In the genomic region with DNA sequence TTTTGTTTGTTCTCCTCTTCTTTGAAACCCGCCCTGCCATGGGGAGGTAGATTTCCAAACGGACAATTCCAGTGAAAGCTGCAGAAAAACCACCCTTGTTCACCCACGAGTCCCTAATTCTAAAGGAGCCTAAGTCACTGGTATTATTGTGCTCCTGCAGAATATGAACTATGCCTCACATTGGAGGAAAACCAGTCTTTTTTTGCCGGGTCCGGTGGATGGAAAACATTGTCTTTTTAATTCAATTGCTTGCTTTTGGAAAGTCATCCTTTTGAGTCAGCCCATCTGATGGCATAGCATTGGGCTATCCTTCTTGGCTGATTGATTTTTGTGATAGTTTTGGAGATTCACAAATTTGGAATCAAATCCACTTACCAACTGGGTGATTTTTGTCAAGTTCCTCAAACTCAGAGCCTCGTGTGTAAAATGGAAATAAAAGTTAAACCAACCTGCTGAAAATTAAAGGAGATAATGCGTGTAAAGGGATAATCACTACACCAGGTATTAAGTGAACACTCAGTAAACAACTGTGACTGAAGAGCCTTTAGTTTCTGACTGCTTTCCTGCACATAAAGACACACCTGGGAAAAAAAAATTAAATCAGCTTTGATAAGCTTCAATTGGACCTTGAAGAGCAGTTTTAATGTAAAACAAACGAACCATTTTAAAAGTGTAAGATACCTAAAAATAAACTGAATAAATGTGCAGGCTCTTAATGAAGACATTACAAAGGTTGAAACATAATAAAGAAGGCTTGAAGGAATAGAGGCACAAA, we compare ENCODE assay signal across 8 cellular contexts. TPM values are rescaled to one million over a fixed set of nuclear protein-coding genes. Genes with fewer than 3 reads are reported as not detected.
DNase-seq lines count a peak whose midpoint lies in the region; ATAC-seq, FAIRE-seq and TF ChIP-seq lines count a peak whose summit lies in the region.

No MANE protein-coding gene starts in this region.

- H3K4me1 Mint-ChIP-seq in activated naive CD8-positive, alpha-beta T cell treated with anti-CD3 and anti-CD28 coated beads, Interleukin-2, amount 10 ng/mL, durations not matched to agents 7 days and 5 days, result peaks cover 11% of the 10 kb centered on the region

- peak overlapping the region; percentile 94 for H3K56ac ChIP-seq in mesendoderm (ENCODE audit: low read length)

- peak overlapping the region; percentile 80 for H3K4me3 ChIP-seq in A549
- H3K4me3 ChIP-seq in HCT116 (replicated peaks in 1 of 2; ENCODE audit: low read depth in 1 of 2, low read length in 2 of 2), result peak overlapping the region; percentile 58 to 71
- H3K4me3 ChIP-seq in mesendoderm (ENCODE audit: low read length), result peak overlapping the region; percentile 61
- no peak overlapping the region for H3K4me3 ChIP-seq in Karpas-422 (ENCODE audit: low read length)

- H3K36me3 ChIP-seq in HCT116 (ENCODE audit: control insufficient read depth in 1 of 2, insufficient read depth in 2 of 2, low read length in 2 of 2) (no peaks in the 10 kb centered on the region), mesendoderm (ENCODE audit: control insufficient read depth, insufficient read depth, low read length) (no peaks in the 10 kb centered on the region), Karpas-422 (ENCODE audit: insufficient read depth, low read length) (no peaks in the 10 kb centered on the region)

- H3K4me1 ChIP-seq in A549, result peaks cover 46% of the 10 kb centered on the region
- peaks cover 14 to 41% of the 10 kb centered on the region in 2 experiments for H3K4me1 ChIP-seq in HCT116 (ENCODE audit: control insufficient read depth in 1 of 2, insufficient read depth in 2 of 2, low read length in 2 of 2)
- peaks cover 7% of the 10 kb centered on the region for H3K4me1 ChIP-seq in mesendoderm (ENCODE audit: control insufficient read depth, low read depth, low read length)
- H3K4me1 ChIP-seq in foreskin keratinocyte, result peaks cover 7% of the 10 kb centered on the region
- no peaks in the 10 kb centered on the region for H3K4me1 ChIP-seq in Karpas-422 (ENCODE audit: low read length)

- H2AFZ ChIP-seq in HCT116 (ENCODE audit: low read depth, low read length, poor library complexity, severe bottlenecking) (peak overlapping the region; percentile 53), Karpas-422 (ENCODE audit: low read length) (no peak overlapping the region)

- RAD21 ChIA-PET in HCT116 (lab: Charles Lee; ENCODE audit: low non-redundant PET in 1 of 2, low total read pairs in 2 of 2, uncharacterized antibody in 2 of 2, unreplicated experiment in 2 of 2), result no interaction called here

- POLR2A ChIA-PET in A549 (lab: Yijun Ruan, JAX), result interaction anchor here (0.6 to 2.3 kb wide), 5 partner anchors 20 to 534 kb away, joined by 3 to 15 read pairs (median 4); no protein-coding TSS in a partner anchor
- POLR2A ChIA-PET in HCT116 (lab: Charles Lee), result interaction anchor here (0.7 kb wide), 1 partner anchor 93 kb away, joined by 3 read pairs; no protein-coding TSS in a partner anchor
- POLR2A ChIA-PET in activated naive CD8-positive, alpha-beta T cell treated with anti-CD3 and anti-CD28 coated beads, Interleukin-2, amount 10 ng/mL, durations not matched to agents 7 days and 5 days (lab: Charles Lee), result no interaction called here

- H3K9me3 Mint-ChIP-seq in activated naive CD8-positive, alpha-beta T cell treated with anti-CD3 and anti-CD28 coated beads, Interleukin-2, amount 10 ng/mL, durations not matched to agents 7 days and 5 days, result no peaks in the 10 kb centered on the region

- ATAC-seq in A549, result no peak
- ATAC-seq in HCT116, result no peak
- ATAC-seq in activated naive CD8-positive, alpha-beta T cell treated with anti-CD3 and anti-CD28 coated beads, Interleukin-2, amount 10 ng/mL, durations not matched to agents 7 days and 5 days (ENCODE audit: low read depth), result no peak
- ATAC-seq in foreskin keratinocyte, result no peak

- DNase-seq in A549 (ENCODE audit: low read depth in 1 of 2, low spot score in 1 of 2) (peak in 1 of 2 experiments; percentile 28), HCT116 (ENCODE audit: low read depth, low spot score) (no peak), mesendoderm (no peak), foreskin keratinocyte (no peak), islet precursor cell (no peak), Karpas-422 (no peak), NCI-H2171 treated with DMSO at 0.1 percent for 48 hours (lab: John Stamatoyannopoulos, UW) (no peak)
- DNase-seq in activated naive CD8-positive, alpha-beta T cell treated with anti-CD3 and anti-CD28 coated beads, Interleukin-2, amount 10 ng/mL, durations not matched to agents 7 days and 5 days, result no peak

- no peaks in the 10 kb centered on the region for H4K20me1 ChIP-seq in HCT116 (ENCODE audit: insufficient read depth)
- no peaks in the 10 kb centered on the region for H4K20me1 ChIP-seq in Karpas-422 (ENCODE audit: insufficient read depth, low read depth, low read length)

- H3K9ac ChIP-seq in HCT116 (ENCODE audit: low read length) (peak overlapping the region; percentile 61), mesendoderm (ENCODE audit: low read length) (peak overlapping the region; percentile 80), Karpas-422 (ENCODE audit: low read length) (no peak overlapping the region)

- BruUV-seq in HCT116 (replicated peaks; lab: Mats Ljungman, UMichigan), result no TSS peak

- H3K9me3 ChIP-seq in A549, result no peaks in the 10 kb centered on the region
- H3K9me3 ChIP-seq in HCT116 (ENCODE audit: control insufficient read depth in 1 of 2, insufficient read depth in 1 of 2, low read depth in 1 of 2, low read length in 2 of 2), result no peaks in the 10 kb centered on the region
- no peaks in the 10 kb centered on the region for H3K9me3 ChIP-seq in Karpas-422 (ENCODE audit: low read length)

- no peaks in the 10 kb centered on the region for H3K36me3 Mint-ChIP-seq in activated naive CD8-positive, alpha-beta T cell treated with anti-CD3 and anti-CD28 coated beads, Interleukin-2, amount 10 ng/mL, durations not matched to agents 7 days and 5 days

- WGBS in A549 (ENCODE audit: missing lambda C conversion rate), result 21% methylated on average over 8 of the region's 8 CpGs
- no CpG with 5 or more reads among the region's 8 CpGs for WGBS in mesendoderm (ENCODE audit: extremely low coverage, insufficient coverage, low lambda C conversion rate)

- no peak overlapping the region for H2AK5ac ChIP-seq in mesendoderm (ENCODE audit: low read length)

- TF ChIP-seq RAD21 in A549 (conservative IDR thresholded peaks at IDR 0.05 in 1 of 2, IDR thresholded peaks at IDR 0.05 in 1 of 2), result no peak
- no peak for TF ChIP-seq RAD21 in HCT116 (IDR thresholded peaks at IDR 0.05; ENCODE audit: low read depth)

- H4K8ac ChIP-seq in mesendoderm (ENCODE audit: low read depth, low read length), result no peak overlapping the region

- peak overlapping the region; percentile 89 to 91 for H3K27ac ChIP-seq in A549
- H3K27ac ChIP-seq in HCT116 (ENCODE audit: low read depth, low read length), result peak overlapping the region; percentile 29; the same call in 1 of the 2 replicates
- no peak overlapping the region for H3K27ac ChIP-seq in mesendoderm (ENCODE audit: low read depth, low read length)
- no peak overlapping the region for H3K27ac ChIP-seq in foreskin keratinocyte
- H3K27ac ChIP-seq in Karpas-422 (ENCODE audit: low read length), result no peak overlapping the region

- TF ChIP-seq CTCF in A549 (IDR thresholded peaks at IDR 0.05) (no peak), HCT116 (IDR thresholded peaks at IDR 0.05 in 2 of 3, conservative IDR thresholded peaks at IDR 0.05 in 1 of 3; ENCODE audit: borderline replicate concordance in 1 of 3, insufficient read depth in 1 of 3, low read depth in 2 of 3, low read length in 2 of 3) (no peak), foreskin keratinocyte (conservative IDR thresholded peaks at IDR 0.05) (no peak)

- no peak for TF ChIP-seq EP300 in A549 (IDR thresholded peaks at IDR 0.05)

- no peak overlapping the region for H3K27ac Mint-ChIP-seq in activated naive CD8-positive, alpha-beta T cell treated with anti-CD3 and anti-CD28 coated beads, Interleukin-2, amount 10 ng/mL, durations not matched to agents 7 days and 5 days

- peaks cover 79% of the 10 kb centered on the region for H3K27me3 Mint-ChIP-seq in activated naive CD8-positive, alpha-beta T cell treated with anti-CD3 and anti-CD28 coated beads, Interleukin-2, amount 10 ng/mL, durations not matched to agents 7 days and 5 days

- H2BK15ac ChIP-seq in mesendoderm (replicated peaks; ENCODE audit: low read depth), result no peak overlapping the region

- peak overlapping the region; percentile 16 for H3K18ac ChIP-seq in mesendoderm (ENCODE audit: low read length)

- H3K4me2 ChIP-seq in A549 (peak overlapping the region; percentile 84), HCT116 (ENCODE audit: low read length) (peak overlapping the region; percentile 96), mesendoderm (ENCODE audit: low read length) (peak overlapping the region; percentile 48), Karpas-422 (ENCODE audit: low read depth, low read length, poor library complexity, severe bottlenecking) (no peak overlapping the region)

- no peaks in the 10 kb centered on the region for H3K79me2 ChIP-seq in HCT116 (ENCODE audit: insufficient read depth, low read length)
- peaks cover 18% of the 10 kb centered on the region for H3K79me2 ChIP-seq in mesendoderm (ENCODE audit: control insufficient read depth, insufficient read depth, low read length)
- H3K79me2 ChIP-seq in Karpas-422 (ENCODE audit: low read length), result no peaks in the 10 kb centered on the region

- peaks cover 18% of the 10 kb centered on the region for H3K79me1 ChIP-seq in mesendoderm (ENCODE audit: low read length)

- H3K9me2 ChIP-seq in HCT116 (ENCODE audit: insufficient read depth) (no peaks in the 10 kb centered on the region), Karpas-422 (replicated peaks; ENCODE audit: insufficient read depth, low read length) (no peaks in the 10 kb centered on the region)

- intact Hi-C loops in HCT116 (cut with micrococcal nuclease), result no loop called here

- TF ChIP-seq POLR2A in A549 (IDR thresholded peaks at IDR 0.05; ENCODE audit: low read length) (no peak), HCT116 (IDR thresholded peaks at IDR 0.05; ENCODE audit: borderline replicate concordance, extremely low read depth, insufficient read depth, insufficient read length) (no peak)

- CTCF ChIA-PET in A549 (lab: Yijun Ruan, JAX) (interaction anchor here (0.9 to 1.9 kb wide), 6 partner anchors 23 to 291 kb away, joined by 3 to 7 read pairs (median 4); no protein-coding TSS in a partner anchor), HCT116 (lab: Charles Lee) (no interaction called here)

- H2BK5ac ChIP-seq in mesendoderm (ENCODE audit: low read length), result no peak overlapping the region

- no peak overlapping the region for H2BK120ac ChIP-seq in mesendoderm (ENCODE audit: low read depth, low read length)

- H3K27me3 ChIP-seq in HCT116 (ENCODE audit: insufficient read depth, low read length) (no peaks in the 10 kb centered on the region), mesendoderm (ENCODE audit: insufficient read depth, low read length, poor library complexity) (no peaks in the 10 kb centered on the region), foreskin keratinocyte (peaks cover 45% of the 10 kb centered on the region), Karpas-422 (ENCODE audit: low read length) (no peaks in the 10 kb centered on the region)

- H3K23ac ChIP-seq in mesendoderm (ENCODE audit: low read length), result no peak overlapping the region

- peak overlapping the region; percentile 76 for H3K4me3 Mint-ChIP-seq in activated naive CD8-positive, alpha-beta T cell treated with anti-CD3 and anti-CD28 coated beads, Interleukin-2, amount 10 ng/mL, durations not matched to agents 7 days and 5 days

- no peak for FAIRE-seq in A549 (lab: Jason Lieb, UNC)

- no peak overlapping the region for H3K4ac ChIP-seq in mesendoderm (ENCODE audit: low read depth, low read length)

- H4K5ac ChIP-seq in mesendoderm (ENCODE audit: low read length), result no peak overlapping the region

RNA-seq across cellular contexts. Expression of a gene that starts 0.8 kb away (rescaled TPM):
- 16.2 and 16.8 TPM in 2 replicates for polyA plus RNA-seq in A549 (2011; rRNA removed)
- polyA plus RNA-seq in A549 (2012; cell fraction: cytosol; rRNA removed), result 12.6 and 14.8 TPM in 2 replicates
- polyA plus RNA-seq in A549 (2012; cell fraction: nucleus; rRNA removed), result 8.7 and 12.7 TPM in 2 replicates
- polyA plus RNA-seq in A549 (2017; fragmentation: RNase III; extraction: RNeasy Plus Mini Kit Qiagen cat#74134 plus additional on column Dnase treatment), result 6.6 to 8.4 TPM (median 7.4 TPM) in 3 replicates
- 21.0 and 23.0 TPM in 2 replicates for polyA minus RNA-seq in A549 (2011; rRNA and poly(A)+ RNA removed)
- 2.9 TPM for total RNA-seq in HCT116 (2021; ENCODE audit: unreplicated experiment)
- 3.8 and 4.7 TPM in 2 replicates for polyA plus RNA-seq in HCT116 (2012)
- total RNA-seq in activated naive CD8-positive, alpha-beta T cell treated with anti-CD3 and anti-CD28 coated beads, Interleukin-2, amount 10 ng/mL, durations not matched to agents 7 days and 5 days, result under 1 TPM in 1 of 2 experiments, not detected in 1; 0.17 TPM
- 15.1 TPM for polyA plus RNA-seq in mesendoderm (2013, experiment 1 of 2)
- 16.2 TPM for polyA plus RNA-seq in mesendoderm (2013, experiment 2 of 2)
- total RNA-seq in foreskin keratinocyte, result 3.1 and 3.5 TPM in 2 replicates
- polyA plus RNA-seq in foreskin keratinocyte, result 2.5 TPM in 2 replicates
- not detected in 2 replicates for total RNA-seq in Karpas-422 (2014; rRNA removed; shearing (Covaris generic); ENCODE audit: low replicate concordance)

RNA-seq across cellular contexts. Expression of a gene that starts 57.3 kb away (rescaled TPM):
- 0.04 TPM in 1 of 2 replicates, not detected in the other for polyA plus RNA-seq in A549 (2011; rRNA removed)
- 0.04 and 0.12 TPM in 2 replicates for polyA plus RNA-seq in A549 (2012; cell fraction: cytosol; rRNA removed)
- polyA plus RNA-seq in A549 (2012; cell fraction: nucleus; rRNA removed), result 0.16 and 0.20 TPM in 2 replicates
- 0.06 to 0.08 TPM (median 0.08 TPM) in 3 replicates for polyA plus RNA-seq in A549 (2017; fragmentation: RNase III; extraction: RNeasy Plus Mini Kit Qiagen cat#74134 plus additional on column Dnase treatment)
- not detected in 2 replicates for polyA minus RNA-seq in A549 (2011; rRNA and poly(A)+ RNA removed)
- total RNA-seq in HCT116 (2021; ENCODE audit: unreplicated experiment), result 0.15 TPM
- polyA plus RNA-seq in HCT116 (2012), result 0.05 TPM in 1 of 2 replicates, not detected in the other
- not detected for total RNA-seq in activated naive CD8-positive, alpha-beta T cell treated with anti-CD3 and anti-CD28 coated beads, Interleukin-2, amount 10 ng/mL, durations not matched to agents 7 days and 5 days
- polyA plus RNA-seq in mesendoderm (2013, experiment 1 of 2), result 0.35 TPM
- polyA plus RNA-seq in mesendoderm (2013, experiment 2 of 2), result 0.38 TPM
- total RNA-seq in foreskin keratinocyte, result 0.25 and 0.37 TPM in 2 replicates
- polyA plus RNA-seq in foreskin keratinocyte, result 0.34 and 0.41 TPM in 2 replicates
- total RNA-seq in Karpas-422 (2014; rRNA removed; shearing (Covaris generic); ENCODE audit: low replicate concordance), result not detected in 2 replicates

Comparison
In these comparisons a context has a peak if more than half of its experiments do, and no peak if none do; other contexts are left out.
1. H3K27ac ChIP-seq: peak in A549 (2 of 2) and HCT116 (single experiment); none in mesendoderm (single experiment), foreskin keratinocyte (single experiment) and Karpas-422 (single experiment).